In the genomic region with DNA sequence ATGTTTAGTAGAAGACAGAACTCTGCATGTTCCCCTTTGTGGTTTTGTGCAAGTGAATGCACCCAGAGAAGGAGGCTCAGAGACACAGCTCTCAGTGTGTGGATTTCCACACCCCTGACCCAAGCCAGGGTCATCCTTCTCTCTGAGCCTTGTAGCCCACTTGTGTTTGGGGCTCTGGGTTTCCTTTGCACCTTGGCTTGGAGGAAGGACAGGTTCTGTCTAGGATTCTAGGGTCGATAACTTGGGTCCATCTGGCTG, we compare ENCODE assay signal across 20 cellular contexts. TPM values are rescaled to one million over a fixed set of nuclear protein-coding genes. Genes with fewer than 3 reads are reported as not detected.
"Had no signal": no experiment of that assay in that cellular context is flagged by ENCODE, and none has a peak within 500 bp of the region (broad histone marks: within the 10 kb centered on the region; RNA-seq: fewer than 3 reads in every experiment).

No MANE protein-coding gene starts in this region.

- H3K27me3 Mint-ChIP-seq: activated CD4-positive, alpha-beta T cell treated with anti-CD3 and anti-CD28 coated beads, Interleukin-2, amount 10 ng/mL, durations not matched to agents 24 days and 14 days; activated naive CD4-positive, alpha-beta T cell treated with anti-CD3 and anti-CD28 coated beads, Interleukin-2, amount 50 U/mL, for 24 hours; stimulated activated naive CD8-positive, alpha-beta T cell treated with anti-CD3 and anti-CD28 coated beads, Interleukin-15, Interleukin-2, amounts not matched to agents 100 ng/mL and 50 ng/mL, for 24 hours had no signal

- H3K36me3 Mint-ChIP-seq: activated naive CD4-positive, alpha-beta T cell treated with anti-CD3 and anti-CD28 coated beads, Interleukin-2, amount 50 U/mL, for 24 hours; memory B cell had no signal

- H3K4me1 Mint-ChIP-seq: activated naive CD4-positive, alpha-beta T cell treated with anti-CD3 and anti-CD28 coated beads, Interleukin-2, amount 50 U/mL, for 24 hours had no signal

- ATAC-seq: activated CD8-positive, alpha-beta T cell treated with anti-CD3 and anti-CD28 coated beads, Interleukin-2, amount 10 ng/mL, durations not matched to agents 7 days and 5 days had no signal

- H3K9me3 Mint-ChIP-seq: activated CD4-positive, alpha-beta T cell treated with anti-CD3 and anti-CD28 coated beads, Interleukin-2, amount 10 ng/mL, durations not matched to agents 24 days and 14 days; activated naive CD4-positive, alpha-beta T cell treated with anti-CD3 and anti-CD28 coated beads, Interleukin-2, amount 50 U/mL, for 24 hours; memory B cell; stimulated activated naive CD8-positive, alpha-beta T cell treated with anti-CD3 and anti-CD28 coated beads, Interleukin-15, Interleukin-2, amounts not matched to agents 100 ng/mL and 50 ng/mL, for 24 hours had no signal

- DNase-seq: activated CD4-positive, alpha-beta T cell treated with anti-CD3 and anti-CD28 coated beads, Interleukin-2, amount 10 ng/mL, durations not matched to agents 24 days and 14 days; activated CD4-positive, CD25-positive, alpha-beta regulatory T cell; activated CD8-positive, alpha-beta memory T cell treated with anti-CD3 and anti-CD28 coated beads, Interleukin-2, amount 50 U/mL, for 4 hours; activated CD8-positive, alpha-beta T cell treated with anti-CD3 and anti-CD28 coated beads, Interleukin-2, amount 10 ng/mL, durations not matched to agents 7 days and 5 days; activated effector memory CD4-positive, alpha-beta T cell treated with anti-CD3 and anti-CD28 coated beads, Interleukin-2, amount 50 U/mL, for 16 hours; activated T-cell treated with anti-CD3 and anti-CD28 coated beads, Interleukin-2, amount 50 U/mL, for 48 hours; adrenal gland; erythroblast; islet precursor cell; nephron progenitor cell; sigmoid colon; trophoblast cell had no signal

- H3K27ac Mint-ChIP-seq: activated CD4-positive, alpha-beta T cell treated with anti-CD3 and anti-CD28 coated beads, Interleukin-2, amount 10 ng/mL, durations not matched to agents 24 days and 14 days; activated CD8-positive, alpha-beta T cell treated with anti-CD3 and anti-CD28 coated beads, Interleukin-2, amount 10 ng/mL, durations not matched to agents 7 days and 5 days; activated naive CD4-positive, alpha-beta T cell treated with anti-CD3 and anti-CD28 coated beads, Interleukin-2, amount 50 U/mL, for 24 hours; memory B cell; stimulated activated naive CD8-positive, alpha-beta T cell treated with anti-CD3 and anti-CD28 coated beads, Interleukin-15, Interleukin-2, amounts not matched to agents 100 ng/mL and 50 ng/mL, for 24 hours had no signal

- H3K4me3 Mint-ChIP-seq: activated CD4-positive, alpha-beta T cell treated with anti-CD3 and anti-CD28 coated beads, Interleukin-2, amount 10 ng/mL, durations not matched to agents 24 days and 14 days; activated CD8-positive, alpha-beta T cell treated with anti-CD3 and anti-CD28 coated beads, Interleukin-2, amount 10 ng/mL, durations not matched to agents 7 days and 5 days; activated naive CD4-positive, alpha-beta T cell treated with anti-CD3 and anti-CD28 coated beads, Interleukin-2, amount 50 U/mL, for 24 hours; memory B cell; nephron progenitor cell; stimulated activated naive CD8-positive, alpha-beta T cell treated with anti-CD3 and anti-CD28 coated beads, Interleukin-15, Interleukin-2, amounts not matched to agents 100 ng/mL and 50 ng/mL, for 24 hours had no signal

RNA-seq across cellular contexts. Expression of gene MYOG, which starts 27.2 kb away (rescaled TPM):
- total RNA-seq: activated CD4-positive, alpha-beta T cell treated with anti-CD3 and anti-CD28 coated beads, Interleukin-2, amount 10 ng/mL, durations not matched to agents 24 days and 14 days; activated CD8-positive, alpha-beta T cell treated with anti-CD3 and anti-CD28 coated beads, Interleukin-2, amount 10 ng/mL, durations not matched to agents 7 days and 5 days; adrenal gland; hepatocyte; omental fat pad; pulmonary artery endothelial cell; sigmoid colon; spleen; suprapubic skin had no signal
- polyA plus RNA-seq: adrenal gland, hepatocyte, sigmoid colon, spleen had no signal
